Comparison of ENCODE assay signal across 15 cellular contexts in genomic region chr7:95240910-95241309, GRCh38.
DNase-seq lines count a peak whose midpoint lies in the region; ATAC-seq, FAIRE-seq and TF ChIP-seq lines count a peak whose summit lies in the region.
"Had no signal": no experiment of that assay in that cellular context is flagged by ENCODE, and none has a peak within 500 bp of the region (broad histone marks: within the 10 kb centered on the region; RNA-seq: fewer than 3 reads in every experiment).

No MANE protein-coding gene starts in this region.

- intact Hi-C loops in right lobe of liver (cut with DNase I), result no loop called here

- H3K4me1 ChIP-seq in right lobe of liver (no peaks in the 10 kb centered on the region), small intestine (ENCODE audit: control insufficient read depth in 2 of 2, insufficient read depth in 1 of 2, low read depth in 1 of 2, low read length in 1 of 2) (no peaks in the 10 kb centered on the region)
- H3K4me1 ChIP-seq: BLaER1, HAP-1 had no signal

- peak; percentile 78 to 98 (median 89) for ATAC-seq in right lobe of liver

- TF ChIP-seq CTCF in right lobe of liver (IDR thresholded peaks at IDR 0.05), result no peak

- DNase-seq in OCI-M1 (lab: John Stamatoyannopoulos, UW) (peak; percentile 45), caudate nucleus (lab: John Stamatoyannopoulos, UW) (no peak), right lobe of liver (no peak), small intestine (peak; percentile 21), hepatic stellate cell (ENCODE audit: low spot score) (no peak), D341Med (ENCODE audit: low spot score) (no peak)
- no peak for DNase-seq in effector CD4-positive, alpha-beta T cell
- DNase-seq: AML-193; CD4-positive, alpha-beta memory T cell; DMS79 treated with DMSO at 0.1 percent for 48 hours; GF-D8; GM23248 had no signal

- no peak for FAIRE-seq in small intestine (lab: Jason Lieb, UNC)
- FAIRE-seq: GM19239 had no signal

- no peak for TF ChIP-seq POLR2A in right lobe of liver (IDR thresholded peaks at IDR 0.05)

- WGBS in right lobe of liver (ENCODE audit: insufficient coverage, low coverage, low lambda C conversion rate, missing lambda C conversion rate), result 30% methylated on average over 1 of the region's 1 CpG
- 29 to 68% (median 32%) methylated on average over 1 of the region's 1 CpG for WGBS in small intestine, 3 donors

- no peaks in the 10 kb centered on the region for H3K9me3 ChIP-seq in right lobe of liver
- H3K9me3 ChIP-seq in small intestine (ENCODE audit: control insufficient read depth, low read depth), result no peaks in the 10 kb centered on the region
- H3K9me3 ChIP-seq: BLaER1, HAP-1 had no signal

- no peaks in the 10 kb centered on the region for H3K36me3 ChIP-seq in right lobe of liver
- H3K36me3 ChIP-seq in small intestine (ENCODE audit: control insufficient read depth in 2 of 2, insufficient read depth in 2 of 2, low read length in 2 of 2), result no peaks in the 10 kb centered on the region
- H3K36me3 ChIP-seq: BLaER1, HAP-1 had no signal

- H3K4me3 ChIP-seq in right lobe of liver, result no peak overlapping the region
- H3K4me3 ChIP-seq in small intestine (ENCODE audit: low read depth in 1 of 2, low read length in 2 of 2), result no peak overlapping the region
- H3K4me3 ChIP-seq: BLaER1, GM23248, HAP-1 had no signal

- no peaks in the 10 kb centered on the region for H3K27me3 ChIP-seq in right lobe of liver
- H3K27me3 ChIP-seq in small intestine (ENCODE audit: control insufficient read depth in 2 of 2, insufficient read depth in 2 of 2, low read length in 2 of 2), result no peaks in the 10 kb centered on the region
- H3K27me3 ChIP-seq: BLaER1 had no signal

- H3K27ac ChIP-seq in caudate nucleus (ENCODE audit: low read depth, low read length), result peak overlapping the region; percentile 49
- H3K27ac ChIP-seq in right lobe of liver, result no peak overlapping the region
- no peak overlapping the region for H3K27ac ChIP-seq in small intestine (ENCODE audit: low read depth in 1 of 2, low read length in 1 of 2)
- H3K27ac ChIP-seq: BLaER1, GM23248 had no signal

Comparison
In these comparisons a context has a peak if more than half of its experiments do, and no peak if none do; other contexts are left out.
1. DNase-seq: peak in OCI-M1 (single experiment) and small intestine (single experiment); none in caudate nucleus (0 of 61), right lobe of liver (0 of 3), hepatic stellate cell (single experiment), effector CD4-positive, alpha-beta T cell (single experiment) and D341Med (single experiment).